ENCODE assay signal across 8 cellular contexts in genomic region chr6:79813854-79814477, GRCh38.
DNase-seq lines count a peak whose midpoint lies in the region; ATAC-seq lines count a peak whose summit lies in the region.

No MANE protein-coding gene starts in this region.

- intact Hi-C loops in activated CD4-positive, alpha-beta T cell treated with anti-CD3 and anti-CD28 coated beads, Interleukin-2, amount 10 ng/mL, durations not matched to agents 24 days and 14 days (cut with micrococcal nuclease), result loop anchor here (1.0 to 5.0 kb wide), 2 partner anchors 36 to 242 kb away; no protein-coding TSS in a partner anchor

- no peak overlapping the region for H3K27ac Mint-ChIP-seq in activated CD4-positive, alpha-beta T cell treated with anti-CD3 and anti-CD28 coated beads, Interleukin-2, amount 10 ng/mL, durations not matched to agents 24 days and 14 days

- no peaks in the 10 kb centered on the region for H3K36me3 Mint-ChIP-seq in activated CD4-positive, alpha-beta T cell treated with anti-CD3 and anti-CD28 coated beads, Interleukin-2, amount 10 ng/mL, durations not matched to agents 24 days and 14 days (ENCODE audit: low read depth)

- H3K27me3 Mint-ChIP-seq in activated CD4-positive, alpha-beta T cell treated with anti-CD3 and anti-CD28 coated beads, Interleukin-2, amount 10 ng/mL, durations not matched to agents 24 days and 14 days, result peaks cover 12% of the 10 kb centered on the region

- no peak overlapping the region for H3K4me3 Mint-ChIP-seq in activated CD4-positive, alpha-beta T cell treated with anti-CD3 and anti-CD28 coated beads, Interleukin-2, amount 10 ng/mL, durations not matched to agents 24 days and 14 days

- H3K4me1 Mint-ChIP-seq in activated CD4-positive, alpha-beta T cell treated with anti-CD3 and anti-CD28 coated beads, Interleukin-2, amount 10 ng/mL, durations not matched to agents 24 days and 14 days, result no peaks in the 10 kb centered on the region

- ATAC-seq in GM18909 (IDR thresholded peaks at IDR 0.05; ENCODE audit: poor library complexity, unreplicated experiment) (peak; percentile 96), HG03103 (IDR thresholded peaks at IDR 0.05; ENCODE audit: low read depth, unreplicated experiment) (peak; percentile 89)

- DNase-seq in CD1c-positive myeloid dendritic cell (ENCODE audit: extremely low spot score) (peak; percentile 81), NCI-H2196 treated with DMSO at 0.1 percent for 48 hours (lab: John Stamatoyannopoulos, UW; ENCODE audit: unreplicated experiment) (peak; percentile 36), dedifferentiated amniotic fluid mesenchymal stem cell (ENCODE audit: extremely low spot score) (peak; percentile 79), medulla oblongata (ENCODE audit: extremely low spot score) (peak; percentile 89)
- peak; percentile 86 for DNase-seq in activated CD4-positive, alpha-beta T cell treated with anti-CD3 and anti-CD28 coated beads, Interleukin-2, amount 10 ng/mL, durations not matched to agents 24 days and 14 days
- DNase-seq in stimulated activated CD8-positive, alpha-beta memory T cell treated with anti-CD3 and anti-CD28 coated beads, Interleukin-15, amount 100 ng/mL, for 4 hours (ENCODE audit: low read depth in 2 of 2), result peak; percentile 6 to 27

- no peaks in the 10 kb centered on the region for H3K9me3 Mint-ChIP-seq in activated CD4-positive, alpha-beta T cell treated with anti-CD3 and anti-CD28 coated beads, Interleukin-2, amount 10 ng/mL, durations not matched to agents 24 days and 14 days

Comparison
In these comparisons a context has a peak if more than half of its experiments do, and no peak if none do; other contexts are left out.
1. Peak in every context shown above with its lines: DNase-seq and ATAC-seq.
2. DNase-seq: peak in every context shown above with its lines; median percentile 89 in medulla oblongata; 86 in activated CD4-positive, alpha-beta T cell treated with anti-CD3 and anti-CD28 coated beads, Interleukin-2, amount 10 ng/mL, durations not matched to agents 24 days and 14 days; 81 in CD1c-positive myeloid dendritic cell; 79 in dedifferentiated amniotic fluid mesenchymal stem cell; 36 in NCI-H2196 treated with DMSO at 0.1 percent for 48 hours; 16 in stimulated activated CD8-positive, alpha-beta memory T cell treated with anti-CD3 and anti-CD28 coated beads, Interleukin-15, amount 100 ng/mL, for 4 hours.